In genomic region chr5:58148366-58148765, GRCh38 we compare ENCODE assay signal across 26 cellular contexts.
"Had no signal": no experiment of that assay in that cellular context is flagged by ENCODE, and none has a peak within 500 bp of the region (broad histone marks: within the 10 kb centered on the region; RNA-seq: fewer than 3 reads in every experiment).

No MANE protein-coding gene starts in this region.

- H3K4me2 ChIP-seq: hepatocyte had no signal

- H3K4me3 Mint-ChIP-seq: natural killer cell treated with Interleukin-12 subunit alpha and Interleukin-12 subunit beta and Interleukin-15 and Interleukin-18, amount 100 ng/mL, for 72 hours; neural crest cell; stimulated activated effector memory CD8-positive, alpha-beta T cell treated with anti-CD3 and anti-CD28 coated beads, Interleukin-12 subunit alpha, Interleukin-12 subunit beta, amount 100 ng/mL, for 72 hours; type B pancreatic cell had no signal

- H2AFZ ChIP-seq: hepatocyte, parathyroid adenoma had no signal

- H3K9ac ChIP-seq: parathyroid adenoma had no signal

- H3K36me3 Mint-ChIP-seq: natural killer cell treated with Interleukin-12 subunit alpha and Interleukin-12 subunit beta and Interleukin-15 and Interleukin-18, amount 100 ng/mL, for 72 hours; stimulated activated effector memory CD8-positive, alpha-beta T cell treated with anti-CD3 and anti-CD28 coated beads, Interleukin-12 subunit alpha, Interleukin-12 subunit beta, amount 100 ng/mL, for 72 hours; type B pancreatic cell had no signal

- H3K27ac Mint-ChIP-seq: natural killer cell treated with Interleukin-12 subunit alpha and Interleukin-12 subunit beta and Interleukin-15 and Interleukin-18, amount 100 ng/mL, for 72 hours; progenitor cell of endocrine pancreas; stimulated activated effector memory CD8-positive, alpha-beta T cell treated with anti-CD3 and anti-CD28 coated beads, Interleukin-12 subunit alpha, Interleukin-12 subunit beta, amount 100 ng/mL, for 72 hours; type B pancreatic cell had no signal

- DNase-seq: cerebellar nuclear complex; cortex of kidney; effector memory CD4-positive, alpha-beta T cell; foreskin fibroblast; gastrocnemius medialis; head of caudate nucleus; left cardiac atrium; left lung; mammary epithelial cell; mesendoderm; midbrain; stimulated activated CD4-positive, alpha-beta T cell treated with anti-CD3 and anti-CD28 coated beads, Interleukin-2, amount 100 ng/mL, for 24 hours; stimulated activated CD4-positive, alpha-beta T cell treated with anti-CD3 and anti-CD28 coated beads, Interleukin-4, amount 100 ng/mL, for 24 hours; stimulated activated naive CD4-positive, alpha-beta T cell treated with Interleukin-2 at 50 U/mL for 16 hours; substantia nigra; testis; tibial artery had no signal

- ATAC-seq: gastrocnemius medialis; left cardiac atrium; natural killer cell treated with Interleukin-12 subunit alpha and Interleukin-12 subunit beta and Interleukin-15 and Interleukin-18, amount 100 ng/mL, for 72 hours; sciatic nerve; stimulated activated effector memory CD8-positive, alpha-beta T cell treated with anti-CD3 and anti-CD28 coated beads, Interleukin-12 subunit alpha, Interleukin-12 subunit beta, amount 100 ng/mL, for 72 hours had no signal

- H3K36me3 ChIP-seq: esophagus muscularis mucosa, gastrocnemius medialis, left lung, tibial artery had no signal

- H3K4me1 Mint-ChIP-seq: neural crest cell; stimulated activated effector memory CD8-positive, alpha-beta T cell treated with anti-CD3 and anti-CD28 coated beads, Interleukin-12 subunit alpha, Interleukin-12 subunit beta, amount 100 ng/mL, for 72 hours had no signal

- H3K4me3 ChIP-seq: esophagus muscularis mucosa, gastrocnemius medialis, hepatocyte, left lung, testis, tibial artery had no signal

- H3K27ac ChIP-seq: esophagus muscularis mucosa, gastrocnemius medialis, hepatocyte, left lung, parathyroid adenoma, testis, tibial artery had no signal

- H3K27me3 ChIP-seq: esophagus muscularis mucosa, gastrocnemius medialis, hepatocyte, left lung, testis, tibial artery had no signal

- H3K79me2 ChIP-seq: hepatocyte, parathyroid adenoma had no signal

- H3K4me1 ChIP-seq: esophagus muscularis mucosa, gastrocnemius medialis, left lung, parathyroid adenoma, testis, tibial artery had no signal

- H3K9me3 ChIP-seq: esophagus muscularis mucosa, gastrocnemius medialis, left lung, testis, tibial artery had no signal

- H3K27me3 Mint-ChIP-seq: natural killer cell treated with Interleukin-12 subunit alpha and Interleukin-12 subunit beta and Interleukin-15 and Interleukin-18, amount 100 ng/mL, for 72 hours; progenitor cell of endocrine pancreas; type B pancreatic cell had no signal
